In the genomic region with DNA sequence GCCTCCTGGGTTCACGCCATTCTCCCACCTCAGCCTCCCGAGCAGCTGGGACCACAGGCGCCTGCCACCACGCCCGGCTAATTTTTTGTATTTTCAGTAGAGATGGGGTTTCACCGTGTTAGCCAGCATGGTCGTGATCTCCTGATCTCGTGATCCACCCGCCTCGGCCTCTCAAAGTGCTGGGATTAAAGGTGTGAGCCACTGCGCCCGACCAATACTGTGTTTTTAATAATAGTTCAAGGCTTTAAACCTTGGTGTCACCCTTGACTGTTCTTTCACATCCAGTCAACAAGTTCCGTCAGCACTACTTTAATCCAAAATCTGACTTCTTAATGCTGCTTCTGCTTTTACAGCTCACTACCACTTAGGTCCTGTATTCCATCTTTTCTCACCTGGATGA, we compare ENCODE assay signal across 8 cellular contexts. TPM values are rescaled to one million over a fixed set of nuclear protein-coding genes. Genes with fewer than 3 reads are reported as not detected.
DNase-seq lines count a peak whose midpoint lies in the region; ATAC-seq, FAIRE-seq and TF ChIP-seq lines count a peak whose summit lies in the region.
"Not testable (repeated sequence)": the region's sequence is repeated elsewhere in the genome, so short reads cannot be mapped to it uniquely, and the experiment has no call there.

No MANE protein-coding gene starts in this region.

- H3K9me3 ChIP-seq in CD4-positive, CD25-positive, alpha-beta regulatory T cell (ENCODE audit: control insufficient read depth in 2 of 2, low read length in 2 of 2); endodermal cell (ENCODE audit: control insufficient read depth, low read length); psoas muscle: not testable (repeated sequence)

- not testable (repeated sequence) for DNase-seq in CD4-positive, CD25-positive, alpha-beta regulatory T cell; activated naive CD4-positive, alpha-beta T cell treated with anti-CD3 and anti-CD28 coated beads for 36 hours; endodermal cell; psoas muscle
- DNase-seq in GM10266 (ENCODE audit: extremely low spot score), result peak; percentile 29
- DNase-seq in GM19239 (ENCODE audit: insufficient read length, low spot score), result peak; percentile 9
- peak in 5 of 34 experiments; percentile 3 to 15 (median 7) for DNase-seq in T-cell

- H3K27me3 Mint-ChIP-seq in CD4-positive, CD25-positive, alpha-beta regulatory T cell; T-cell; activated naive CD4-positive, alpha-beta T cell treated with anti-CD3 and anti-CD28 coated beads for 36 hours (ENCODE audit: low read depth); endodermal cell (ENCODE audit: insufficient read depth): not testable (repeated sequence)

- peaks cover 35 to 89% (median 61%) of the 10 kb centered on the region in 4 donors for H3K4me1 Mint-ChIP-seq in CD4-positive, CD25-positive, alpha-beta regulatory T cell
- H3K4me1 Mint-ChIP-seq in T-cell, result peaks cover 80 to 92% (median 89%) of the 10 kb centered on the region in 3 donors
- peaks cover 77% of the 10 kb centered on the region for H3K4me1 Mint-ChIP-seq in activated naive CD4-positive, alpha-beta T cell treated with anti-CD3 and anti-CD28 coated beads for 36 hours (ENCODE audit: low read depth)
- not testable (repeated sequence) for H3K4me1 Mint-ChIP-seq in endodermal cell

- H3K9ac ChIP-seq in endodermal cell (ENCODE audit: extremely low read depth, low read length, poor library complexity, severe bottlenecking), result not testable (repeated sequence)

- WGBS in endodermal cell (ENCODE audit: insufficient coverage in 1 of 2, insufficient read length in 1 of 2), 2 experiments, result 95% methylated on average over 8 to 13 of the region's 13 CpGs
- 87 to 96% (median 92%) methylated on average over 13 of the region's 13 CpGs for WGBS in psoas muscle, 3 donors

- peak overlapping the region in 1 of 4 donors; percentile 40 for H3K4me3 Mint-ChIP-seq in CD4-positive, CD25-positive, alpha-beta regulatory T cell
- peak overlapping the region in 1 of 3 donors; percentile 35 for H3K4me3 Mint-ChIP-seq in T-cell
- H3K4me3 Mint-ChIP-seq in activated naive CD4-positive, alpha-beta T cell treated with anti-CD3 and anti-CD28 coated beads for 36 hours; endodermal cell: not testable (repeated sequence)

- POLR2A ChIA-PET in T-cell (lab: Charles Lee), result interaction anchor here in 1 of 2 donors (0.6 kb wide), 1 partner anchor 25 kb away, joined by 3 read pairs; no protein-coding TSS in a partner anchor

- H3K27ac Mint-ChIP-seq in CD4-positive, CD25-positive, alpha-beta regulatory T cell, result peak overlapping the region; percentile 26 to 38 (median 28)
- H3K27ac Mint-ChIP-seq in T-cell, result peak overlapping the region; percentile 32 to 49
- H3K27ac Mint-ChIP-seq in activated naive CD4-positive, alpha-beta T cell treated with anti-CD3 and anti-CD28 coated beads for 36 hours, result peak overlapping the region; percentile 39
- peak overlapping the region; percentile 16 for H3K27ac Mint-ChIP-seq in endodermal cell

- H3K9me3 Mint-ChIP-seq in CD4-positive, CD25-positive, alpha-beta regulatory T cell; T-cell; activated naive CD4-positive, alpha-beta T cell treated with anti-CD3 and anti-CD28 coated beads for 36 hours; endodermal cell: not testable (repeated sequence)

- peaks cover 12% of the 10 kb centered on the region for H3K36me3 ChIP-seq in CD4-positive, CD25-positive, alpha-beta regulatory T cell (ENCODE audit: control insufficient read depth, insufficient read depth, low read length)
- not testable (repeated sequence) for H3K36me3 ChIP-seq in endodermal cell (ENCODE audit: control insufficient read depth, insufficient read depth, low read length); psoas muscle (ENCODE audit: insufficient read depth in 1 of 2, low read depth in 1 of 2)

- H3K27me3 ChIP-seq in CD4-positive, CD25-positive, alpha-beta regulatory T cell (ENCODE audit: control insufficient read depth, insufficient read depth, low read length); endodermal cell (ENCODE audit: control insufficient read depth, insufficient read depth, low read length, poor library complexity, severe bottlenecking); psoas muscle (ENCODE audit: insufficient read depth in 3 of 3, low read length in 2 of 3): not testable (repeated sequence)

- not testable (repeated sequence) for ATAC-seq in CD4-positive, CD25-positive, alpha-beta regulatory T cell (ENCODE audit: low read depth in 2 of 2); T-cell (replicated peaks in 1 of 4); psoas muscle
- peak; percentile 60 for ATAC-seq in HG03108 (IDR thresholded peaks at IDR 0.05; ENCODE audit: unreplicated experiment)

- intact Hi-C loops in activated naive CD4-positive, alpha-beta T cell treated with anti-CD3 and anti-CD28 coated beads for 36 hours (cut with micrococcal nuclease); psoas muscle (cut with DNase I): not testable (repeated sequence)

- CTCF ChIA-PET in T-cell (lab: Charles Lee), result interaction anchor here (0.7 to 2.9 kb wide), 6 partner anchors 9 to 92 kb away, joined by 3 to 16 read pairs (median 6); partner anchors contain the start of gene NFATC3 (in 1 of the 2)
- CTCF ChIA-PET in activated naive CD4-positive, alpha-beta T cell treated with anti-CD3 and anti-CD28 coated beads for 36 hours (lab: Charles Lee), result interaction anchor here (0.8 to 2.9 kb wide), 4 partner anchors 11 to 173 kb away, joined by 3 to 14 read pairs (median 3); no protein-coding TSS in a partner anchor

- H3K4me3 ChIP-seq in CD4-positive, CD25-positive, alpha-beta regulatory T cell (ENCODE audit: low read depth, low read length), result peak overlapping the region; percentile 10
- H3K4me3 ChIP-seq in endodermal cell (ENCODE audit: low read length); psoas muscle: not testable (repeated sequence)

- peaks cover 18% of the 10 kb centered on the region for H3K36me3 Mint-ChIP-seq in CD4-positive, CD25-positive, alpha-beta regulatory T cell
- H3K36me3 Mint-ChIP-seq in T-cell, result peaks cover 11% of the 10 kb centered on the region
- H3K36me3 Mint-ChIP-seq in activated naive CD4-positive, alpha-beta T cell treated with anti-CD3 and anti-CD28 coated beads for 36 hours (ENCODE audit: low read depth); endodermal cell (ENCODE audit: low read depth): not testable (repeated sequence)

- not testable (repeated sequence) for TF ChIP-seq CTCF in GM10266 (IDR thresholded peaks at IDR 0.05; ENCODE audit: control insufficient read depth, insufficient read depth, low read depth, missing control alignments); endodermal cell (conservative IDR thresholded peaks at IDR 0.05); psoas muscle (IDR thresholded peaks at IDR 0.05)

- H3K27ac ChIP-seq in CD4-positive, CD25-positive, alpha-beta regulatory T cell (ENCODE audit: insufficient read depth, low read length, poor library complexity, severe bottlenecking); endodermal cell (ENCODE audit: low read depth, low read length): not testable (repeated sequence)
- H3K27ac ChIP-seq in psoas muscle, result peak overlapping the region; percentile 4

- FAIRE-seq in GM19239 (lab: Jason Lieb, UNC), result peak; percentile 82

- H3K4me1 ChIP-seq in CD4-positive, CD25-positive, alpha-beta regulatory T cell (ENCODE audit: control insufficient read depth, insufficient read depth, low read length, poor library complexity, severe bottlenecking), result peaks cover 61% of the 10 kb centered on the region
- not testable (repeated sequence) for H3K4me1 ChIP-seq in endodermal cell (ENCODE audit: control insufficient read depth, insufficient read depth, low read length)
- peaks cover 35% of the 10 kb centered on the region for H3K4me1 ChIP-seq in psoas muscle

RNA-seq across cellular contexts. Expression of gene NFATC3, which starts 33.8 kb away (rescaled TPM):
- 115 TPM for total RNA-seq in CD4-positive, CD25-positive, alpha-beta regulatory T cell
- 10 to 100 TPM; 52.0 to 67.5 (median 56.6) TPM for polyA plus RNA-seq in CD4-positive, CD25-positive, alpha-beta regulatory T cell
- total RNA-seq in T-cell, result 100 to 1,000 TPM; 111 to 144 (median 116) TPM
- 10 to 100 TPM; 49.1 to 50.3 TPM for total RNA-seq in activated naive CD4-positive, alpha-beta T cell treated with anti-CD3 and anti-CD28 coated beads for 36 hours
- 10 to 100 TPM; 27.4 to 30.1 TPM for total RNA-seq in endodermal cell
- polyA plus RNA-seq in endodermal cell (2013, experiment 1 of 2), result 25.3 TPM
- 24.3 TPM for polyA plus RNA-seq in endodermal cell (2013, experiment 2 of 2)
- total RNA-seq in psoas muscle, result 10 to 100 TPM; 40.8 to 53.5 (median 44.0) TPM
- polyA plus RNA-seq in psoas muscle, result 10 to 100 TPM in 2 of 3 donors, 1 to 10 TPM in 1; 9.8 to 43.1 (median 17.3) TPM
